8 cellular contexts compared by ENCODE assay signal in the genomic region with DNA sequence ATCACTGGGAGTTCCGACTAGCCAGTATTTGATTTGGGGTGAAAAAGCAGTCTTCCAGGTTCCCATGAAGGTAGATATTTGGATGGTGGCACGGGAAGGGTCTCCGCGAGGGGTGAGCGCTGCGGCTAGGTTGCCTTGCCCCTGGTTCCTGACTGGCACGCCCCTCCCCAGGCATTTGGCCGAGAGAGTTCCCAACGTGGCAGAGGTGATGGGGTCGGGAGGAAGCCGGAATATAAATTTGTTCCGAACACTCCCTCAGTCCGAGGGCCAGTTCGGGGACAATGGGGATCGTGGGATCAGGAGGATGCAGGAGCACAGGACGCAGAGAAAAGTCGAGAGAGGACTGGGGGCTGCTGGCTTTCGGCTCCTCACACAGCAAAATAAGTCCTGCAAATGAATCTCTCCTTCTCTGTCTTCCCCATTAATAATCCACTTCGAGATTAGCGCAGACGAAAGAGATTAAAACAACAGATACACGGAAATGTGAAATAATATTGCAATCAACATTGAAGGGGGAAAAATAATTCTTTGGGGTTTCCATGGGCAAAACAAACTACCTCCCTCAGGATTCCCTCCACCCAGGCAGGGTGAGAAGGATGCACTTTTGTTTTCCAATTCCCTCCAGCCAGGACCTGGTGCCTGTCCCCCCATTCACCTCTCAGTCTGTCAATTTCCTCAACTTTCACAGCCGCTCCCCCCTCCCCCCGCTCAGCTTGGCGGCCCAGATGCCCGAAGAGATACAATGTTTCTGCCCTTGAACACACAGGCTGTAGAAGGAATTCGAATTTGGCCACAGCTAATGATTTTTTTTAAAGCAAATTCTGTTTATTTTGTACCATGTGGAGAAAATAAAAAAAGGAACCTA. TPM values are rescaled to one million over a fixed set of nuclear protein-coding genes. Genes with fewer than 3 reads are reported as not detected.
A peak's percentile ranks its signal among the peaks of the same experiment; 100 is the strongest.
DNase-seq lines count a peak whose midpoint lies in the region; ATAC-seq and TF ChIP-seq lines count a peak whose summit lies in the region.

No MANE protein-coding gene starts in this region.

- peaks cover 21 to 23% (median 22%) of the 10 kb centered on the region in 3 donors for H3K4me1 Mint-ChIP-seq in CD8-positive, alpha-beta memory T cell
- H3K4me1 Mint-ChIP-seq in nephron progenitor cell, result peaks cover 18% of the 10 kb centered on the region

- peak overlapping the region; percentile 56 for H3K27ac ChIP-seq in CD8-positive, alpha-beta memory T cell (ENCODE audit: low read depth, low read length)
- no peak overlapping the region for H3K27ac ChIP-seq in RWPE2 (ENCODE audit: poor library complexity, severe bottlenecking)

- CTCF ChIA-PET in CD8-positive, alpha-beta memory T cell (lab: Charles Lee), result interaction anchor here (1.1 kb wide), 1 partner anchor 13 kb away, joined by 3 read pairs; no protein-coding TSS in a partner anchor

- DNase-seq in CD8-positive, alpha-beta memory T cell, result no peak
- DNase-seq in RWPE2 (ENCODE audit: low spot score) (no peak), erythroblast (lab: John Stamatoyannopoulos, UW) (peak; percentile 66 to 67), nephron progenitor cell (peak; percentile 57), glomerular visceral epithelial cell (ENCODE audit: extremely low spot score) (no peak), NCI-H146 (lab: John Stamatoyannopoulos, UW) (no peak)

- POLR2A ChIA-PET in CD8-positive, alpha-beta memory T cell (lab: Charles Lee), result interaction anchor here (1.6 kb wide), 1 partner anchor 191 kb away, joined by 4 read pairs; a partner anchor contains a TSS

- H3K9me3 Mint-ChIP-seq in CD8-positive, alpha-beta memory T cell, result no peaks in the 10 kb centered on the region
- H3K9me3 Mint-ChIP-seq in nephron progenitor cell, result no peaks in the 10 kb centered on the region

- H3K9me3 ChIP-seq in CD8-positive, alpha-beta memory T cell (ENCODE audit: low read length), result no peaks in the 10 kb centered on the region
- no peaks in the 10 kb centered on the region for H3K9me3 ChIP-seq in RWPE2 (ENCODE audit: severe bottlenecking)

- ATAC-seq in RWPE2 (ENCODE audit: low read depth), result no peak
- ATAC-seq in HG03097 (IDR thresholded peaks at IDR 0.05; ENCODE audit: low FRiP score, unreplicated experiment), result no peak
- ATAC-seq in GM21723 (IDR thresholded peaks at IDR 0.05; ENCODE audit: unreplicated experiment), result no peak

- peak; percentile 14 for TF ChIP-seq POLR2A in erythroblast (IDR thresholded peaks at IDR 0.05; ENCODE audit: low read length)

- peaks cover 37% of the 10 kb centered on the region for H3K27me3 ChIP-seq in CD8-positive, alpha-beta memory T cell (ENCODE audit: insufficient read depth, low read length, poor library complexity, severe bottlenecking)
- H3K27me3 ChIP-seq in RWPE2 (ENCODE audit: insufficient read depth, poor library complexity, severe bottlenecking), result peaks cover 84% of the 10 kb centered on the region

- peak overlapping the region in 5 of 8 donors; percentile 40 to 88 (median 48) for H3K27ac Mint-ChIP-seq in CD8-positive, alpha-beta memory T cell
- peak overlapping the region; percentile 89 for H3K27ac Mint-ChIP-seq in nephron progenitor cell

- peak overlapping the region; percentile 36 for H3K4me3 ChIP-seq in CD8-positive, alpha-beta memory T cell (ENCODE audit: low read length)
- peak overlapping the region; percentile 1 for H3K4me3 ChIP-seq in RWPE2 (ENCODE audit: severe bottlenecking)

- TF ChIP-seq CTCF in RWPE2 (IDR thresholded peaks at IDR 0.05; ENCODE audit: poor library complexity, severe bottlenecking) (no peak), nephron progenitor cell (IDR thresholded peaks at IDR 0.05) (no peak)

- peaks cover 32% of the 10 kb centered on the region for H3K4me1 ChIP-seq in CD8-positive, alpha-beta memory T cell (ENCODE audit: insufficient read depth, low read length)
- H3K4me1 ChIP-seq in RWPE2 (ENCODE audit: insufficient read depth, poor library complexity, severe bottlenecking), result no peaks in the 10 kb centered on the region

- no peaks in the 10 kb centered on the region for H3K36me3 ChIP-seq in CD8-positive, alpha-beta memory T cell (ENCODE audit: insufficient read depth, low read length)
- no peaks in the 10 kb centered on the region for H3K36me3 ChIP-seq in RWPE2 (ENCODE audit: low read depth)

- peaks cover 19 to 33% of the 10 kb centered on the region in 2 donors for H3K27me3 Mint-ChIP-seq in CD8-positive, alpha-beta memory T cell
- H3K27me3 Mint-ChIP-seq in nephron progenitor cell (ENCODE audit: low read depth, poor library complexity), result no peaks in the 10 kb centered on the region

- H3K4me3 Mint-ChIP-seq in CD8-positive, alpha-beta memory T cell, result peak overlapping the region; percentile 60 to 96 (median 88)
- peak overlapping the region; percentile 91 for H3K4me3 Mint-ChIP-seq in nephron progenitor cell

- H3K36me3 Mint-ChIP-seq in CD8-positive, alpha-beta memory T cell, result no peaks in the 10 kb centered on the region
- H3K36me3 Mint-ChIP-seq in nephron progenitor cell (ENCODE audit: low read depth), result no peaks in the 10 kb centered on the region

RNA-seq across cellular contexts. Expression of a gene that starts 3.1 kb away (rescaled TPM):
- total RNA-seq in CD8-positive, alpha-beta memory T cell, result 10 to 100 TPM; 32.7 to 35.8 TPM
- polyA plus RNA-seq in CD8-positive, alpha-beta memory T cell, result 20.6 TPM

Comparison
In these comparisons a context has a peak if more than half of its experiments do, and no peak if none do; other contexts are left out.
1. DNase-seq: peak in erythroblast (2 of 2) and nephron progenitor cell (single experiment); none in CD8-positive, alpha-beta memory T cell (0 of 5), RWPE2 (single experiment), glomerular visceral epithelial cell (single experiment) and NCI-H146 (single experiment).